ENCODE assay signal across 16 cellular contexts in genomic region chr4:187333151-187333550, GRCh38.
"Had no signal": no experiment of that assay in that cellular context is flagged by ENCODE, and none has a peak within 500 bp of the region (broad histone marks: within the 10 kb centered on the region; RNA-seq: fewer than 3 reads in every experiment).

No MANE protein-coding gene starts in this region.

- H3K4me3 ChIP-seq: coronary artery, esophagus squamous epithelium, prostate gland, smooth muscle cell, transverse colon had no signal

- H3K36me3 ChIP-seq: esophagus squamous epithelium, prostate gland, transverse colon, WERI-Rb-1 had no signal

- ATAC-seq: activated CD8-positive, alpha-beta memory T cell treated with anti-CD3 and anti-CD28 coated beads, Interleukin-2, amount 10 ng/mL, durations not matched to agents 7 days and 5 days; right cardiac atrium; stimulated activated naive CD8-positive, alpha-beta T cell treated with anti-CD3 and anti-CD28 coated beads, Interleukin-15, Interleukin-2, amounts not matched to agents 100 U/mL and 50 U/mL, for 24 hours had no signal

- H3K27me3 ChIP-seq: esophagus squamous epithelium, transverse colon had no signal

- H3K27ac ChIP-seq: coronary artery, esophagus squamous epithelium, prostate gland, transverse colon, WERI-Rb-1 had no signal

- H3K4me1 ChIP-seq: esophagus squamous epithelium, prostate gland, transverse colon had no signal

- H3K9me3 ChIP-seq: esophagus squamous epithelium, prostate gland, transverse colon had no signal

- DNase-seq: activated CD4-positive, alpha-beta memory T cell treated with anti-CD3 and anti-CD28 coated beads for 36 hours; activated CD8-positive, alpha-beta memory T cell treated with anti-CD3 and anti-CD28 coated beads, Interleukin-2, amount 10 ng/mL, durations not matched to agents 7 days and 5 days; activated naive CD4-positive, alpha-beta T cell treated with anti-CD3 and anti-CD28 coated beads, Interleukin-2, amount 10 ng/mL, durations not matched to agents 7 days and 5 days; activated T-cell treated with anti-CD3 and anti-CD28 coated beads, Interleukin-2, amount 50 U/mL, for 24 hours; caudate nucleus; esophagus squamous epithelium; immature natural killer cell; right cardiac atrium; stimulated activated CD4-positive, alpha-beta T cell treated with anti-CD3 and anti-CD28 coated beads, Interleukin-4, amount 100 ng/mL, for 4 hours; stimulated activated CD8-positive, alpha-beta memory T cell treated with anti-CD3 and anti-CD28 coated beads, Interleukin-4, amount 100 ng/mL, for 48 hours; stimulated activated naive CD8-positive, alpha-beta T cell treated with anti-CD3 and anti-CD28 coated beads, Interleukin-15, Interleukin-2, amounts not matched to agents 100 U/mL and 50 U/mL, for 24 hours; transverse colon; WERI-Rb-1 had no signal

- H3K4me2 ChIP-seq: smooth muscle cell had no signal
